Comparison of ENCODE assay signal across 24 cellular contexts in genomic region chr11:120283124-120283523, GRCh38. TPM values are rescaled to one million over a fixed set of nuclear protein-coding genes. Genes with fewer than 3 reads are reported as not detected.
"Had no signal": no experiment of that assay in that cellular context is flagged by ENCODE, and none has a peak within 500 bp of the region (broad histone marks: within the 10 kb centered on the region; RNA-seq: fewer than 3 reads in every experiment).

No MANE protein-coding gene starts in this region.

- FAIRE-seq: HTR-8/SVneo, RCC 7860 had no signal

- DNase-seq: Karpas-422, KG1, MG63, NCI-H1092, NCI-H1105 treated with DMSO at 0.1 percent for 48 hours, NCI-H1436, NCI-H187, NCI-H2029, NCI-H2081 treated with DMSO at 0.1 percent for 48 hours, NCI-H2171 treated with DMSO at 0.1 percent for 48 hours, NCI-H345, NCI-H446 treated with DMSO at 0.1 percent for 48 hours, NCI-H510A treated with DMSO at 0.1 percent for 48 hours, NCI-H69, NCI-H774, Right ventricle myocardium superior, RPMI8226, SIG-M5 had no signal

- H3K4me1 ChIP-seq: SJSA1 had no signal

- H3K9me3 ChIP-seq: MG63, SJSA1 had no signal

- H3K4me3 ChIP-seq: MG63, SJSA1, SK-N-MC had no signal

- H3K36me3 ChIP-seq: MG63, SJSA1 had no signal

- H3K27me3 ChIP-seq: MG63, SJSA1 had no signal

- H3K27ac ChIP-seq: HL-60, SJSA1, SK-N-MC had no signal

RNA-seq across cellular contexts. Expression of gene TLCD5, which starts 42.0 kb away (rescaled TPM):
- polyA plus RNA-seq: IgD-negative memory B cell had no signal

RNA-seq across cellular contexts. Expression of gene POU2F3, which starts 43.2 kb away (rescaled TPM):
- total RNA-seq: Right ventricle myocardium superior, SJSA1 had no signal
- polyA plus RNA-seq: IgD-negative memory B cell had no signal
